Comparison of ENCODE assay signal across 2 cellular contexts in genomic region chr17:21344801-21345200, GRCh38. TPM values are rescaled to one million over a fixed set of nuclear protein-coding genes. Genes with fewer than 3 reads are reported as not detected.
"Had no signal": no experiment of that assay in that cellular context is flagged by ENCODE, and none has a peak within 500 bp of the region (broad histone marks: within the 10 kb centered on the region; RNA-seq: fewer than 3 reads in every experiment).

No MANE protein-coding gene starts in this region.

RNA-seq across cellular contexts. Expression of gene KCNJ12, which starts 31.4 kb away (rescaled TPM):
- total RNA-seq: HepG2, RPMI7951 had no signal
- polyA plus RNA-seq: HepG2 had no signal
